Comparison of ENCODE assay signal across 1 cellular context in the genomic region with DNA sequence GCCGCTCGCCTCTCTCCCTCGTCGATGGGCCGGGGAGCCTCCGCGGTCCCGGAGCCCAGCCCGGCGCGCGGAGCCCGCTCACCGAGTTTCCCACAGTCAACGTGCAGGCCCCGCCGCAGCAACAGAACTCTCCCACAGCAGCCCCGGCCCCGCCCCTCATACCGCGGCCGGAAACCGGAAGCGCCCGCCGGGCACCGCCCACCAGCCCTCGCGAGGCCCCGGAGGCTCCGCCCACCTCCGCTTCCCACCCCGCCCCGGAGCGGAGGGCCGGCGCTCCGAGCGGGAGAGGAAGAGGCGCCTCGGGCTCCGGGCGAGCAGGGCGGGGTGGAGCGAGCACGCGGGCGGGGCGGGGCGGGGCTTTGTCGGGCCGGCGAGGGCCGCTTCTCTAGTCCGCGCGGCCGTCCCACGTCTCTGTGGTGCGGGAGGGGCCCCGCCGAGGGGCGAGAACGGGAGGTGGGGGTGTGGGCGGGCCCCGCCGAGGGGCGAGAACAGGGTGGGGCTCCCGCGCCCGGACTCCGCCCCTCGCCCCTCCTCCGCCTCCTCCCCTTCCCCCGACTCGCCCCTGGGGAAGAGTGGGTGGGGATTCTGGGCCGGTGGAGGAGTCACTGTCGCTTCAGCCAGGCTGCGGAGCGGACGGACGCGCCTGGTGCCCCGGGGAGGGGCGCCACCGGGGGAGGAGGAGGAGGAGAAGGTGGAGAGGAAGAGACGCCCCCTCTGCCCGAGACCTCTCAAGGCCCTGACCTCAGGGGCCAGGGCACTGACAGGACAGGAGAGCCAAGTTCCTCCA.
TF ChIP-seq lines count a peak whose summit lies in the region.

A gene (plus strand): TSS at position 605 of the 787 bp plus-strand sequence. CDS start 411 bp downstream, outside the sequence.
A gene (minus strand): TSS at position 136 of the 787 bp plus-strand sequence. CDS start 1,143 bp downstream, outside the sequence.

TF ChIP-seq in GM12878, 131 proteins besides CTCF, POLR2A, EP300 and RAD21 (continued from another document):
- TF ChIP-seq, protein P1, sequence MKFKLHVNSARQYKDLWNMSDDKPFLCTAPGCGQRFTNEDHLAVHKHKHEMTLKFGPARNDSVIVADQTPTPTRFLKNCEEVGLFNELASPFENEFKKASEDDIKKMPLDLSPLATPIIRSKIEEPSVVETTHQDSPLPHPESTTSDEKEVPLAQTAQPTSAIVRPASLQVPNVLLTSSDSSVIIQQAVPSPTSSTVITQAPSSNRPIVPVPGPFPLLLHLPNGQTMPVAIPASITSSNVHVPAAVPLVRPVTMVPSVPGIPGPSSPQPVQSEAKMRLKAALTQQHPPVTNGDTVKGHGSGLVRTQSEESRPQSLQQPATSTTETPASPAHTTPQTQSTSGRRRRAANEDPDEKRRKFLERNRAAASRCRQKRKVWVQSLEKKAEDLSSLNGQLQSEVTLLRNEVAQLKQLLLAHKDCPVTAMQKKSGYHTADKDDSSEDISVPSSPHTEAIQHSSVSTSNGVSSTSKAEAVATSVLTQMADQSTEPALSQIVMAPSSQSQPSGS (IDR thresholded peaks at IDR 0.05; ENCODE audit: low read length): no peak
- TF ChIP-seq BHLHE40 (IDR thresholded peaks at IDR 0.05; ENCODE audit: borderline replicate concordance in 1 of 2, low read depth in 2 of 2, low read length in 1 of 2): peak in 1 of 2 experiments; percentile 35; a peak in 1 of 4 replicates
- TF ChIP-seq CHD2 (IDR thresholded peaks at IDR 0.05; ENCODE audit: borderline replicate concordance, low read depth, low read length): peak; percentile 88
- TF ChIP-seq SREBF1 (IDR thresholded peaks at IDR 0.05; ENCODE audit: low read length): no peak
- TF ChIP-seq GABPA (IDR thresholded peaks at IDR 0.05; ENCODE audit: low read depth): 0 out of 2 replicates have a peak, but pooled peaks have one; percentile 46
- peak; percentile 28; the same call in 1 of the 2 replicates for TF ChIP-seq TCF12 (IDR thresholded peaks at IDR 0.05; ENCODE audit: low read depth, low read length)
- peak; percentile 71 for TF ChIP-seq POLR2AphosphoS5 (IDR thresholded peaks at IDR 0.05; ENCODE audit: low read length)
- TF ChIP-seq SPI1 (IDR thresholded peaks at IDR 0.05; ENCODE audit: borderline replicate concordance, insufficient read depth, low read depth, low read length): peak; percentile 14; the same call in 1 of the 2 replicates
- peak; percentile 77; the same call in 1 of the 2 replicates for TF ChIP-seq TAF1 (IDR thresholded peaks at IDR 0.05; ENCODE audit: borderline replicate concordance, low read depth, low read length)
- peak in 1 of 2 experiments; percentile 39; a peak in 1 of 3 replicates for TF ChIP-seq EGR1 (IDR thresholded peaks at IDR 0.05; ENCODE audit: borderline replicate concordance in 1 of 2, low read depth in 2 of 2, low read length in 2 of 2)
- 0 out of 2 replicates have a peak, but pooled peaks have one; percentile 33 for TF ChIP-seq GATAD2B (conservative IDR thresholded peaks at IDR 0.05; ENCODE audit: low read depth)
- peak; percentile 62; the same call in 1 of the 2 replicates for TF ChIP-seq POLR2AphosphoS2 (IDR thresholded peaks at IDR 0.05; ENCODE audit: low read depth, low read length)
- TF ChIP-seq CEBPB (IDR thresholded peaks at IDR 0.05; ENCODE audit: borderline replicate concordance in 1 of 2, low read depth in 2 of 2, low read length in 2 of 2): no peak
- TF ChIP-seq NR2F1 (conservative IDR thresholded peaks at IDR 0.05): 0 out of 2 replicates have a peak, but pooled peaks have one; percentile 25
- TF ChIP-seq RAD51 (IDR thresholded peaks at IDR 0.05): no peak
TF ChIP-seq in GM12878: peak in this region for 11.
